1 cellular context compared by ENCODE assay signal in the genomic region with DNA sequence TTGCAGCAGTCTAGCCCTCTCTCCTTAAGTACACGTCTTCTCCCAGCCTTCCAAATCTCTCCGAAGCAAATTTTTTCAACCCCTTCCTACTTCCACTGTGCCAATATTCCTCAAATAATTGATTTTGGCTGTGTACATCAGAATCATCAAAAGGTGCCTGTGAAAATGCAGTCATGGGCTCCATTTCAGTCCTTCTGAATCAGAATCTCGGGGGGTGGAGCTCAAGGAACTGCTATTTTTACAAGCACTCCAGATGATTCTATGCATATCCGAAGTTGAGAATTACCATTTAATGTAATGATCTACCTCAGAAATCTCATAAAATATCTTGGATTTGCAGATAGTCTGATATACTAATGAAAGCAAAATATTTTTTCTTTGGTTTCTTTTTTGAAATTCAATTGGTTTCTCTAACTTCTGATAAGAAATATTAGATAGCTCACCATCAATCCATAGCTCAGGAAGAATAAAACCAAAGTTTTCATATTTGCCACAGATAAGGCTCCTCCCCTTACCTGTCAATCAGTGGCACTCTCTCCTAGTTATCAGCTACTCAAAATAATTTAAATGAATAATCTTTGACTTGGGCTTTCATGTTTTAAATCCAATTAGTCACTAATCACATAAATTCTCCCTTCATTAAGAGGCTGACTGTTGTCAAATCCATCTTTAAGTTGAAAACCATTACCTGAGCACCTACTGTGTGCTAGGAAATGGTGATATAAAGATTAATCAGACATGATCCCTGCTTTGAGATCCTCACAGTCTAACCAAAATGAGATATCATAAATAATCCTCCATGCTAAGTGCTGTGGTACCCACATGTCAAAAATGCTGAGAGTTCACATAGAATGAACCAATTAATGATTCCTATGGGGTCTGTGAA.
TF ChIP-seq lines count a peak whose summit lies in the region.

No MANE protein-coding gene starts in this region.

TF ChIP-seq in K562, 482 proteins besides CTCF, POLR2A, EP300 and RAD21:
- no peak for TF ChIP-seq CREB1 (IDR thresholded peaks at IDR 0.05)
- TF ChIP-seq CREB1 (CRISPR knock-in tag; IDR thresholded peaks at IDR 0.05): no peak
- no peak for TF ChIP-seq ZNF143 (CRISPR knock-in tag; IDR thresholded peaks at IDR 0.05)
- no peak for TF ChIP-seq ZBED1 (IDR thresholded peaks at IDR 0.05)
- TF ChIP-seq, protein P1, sequence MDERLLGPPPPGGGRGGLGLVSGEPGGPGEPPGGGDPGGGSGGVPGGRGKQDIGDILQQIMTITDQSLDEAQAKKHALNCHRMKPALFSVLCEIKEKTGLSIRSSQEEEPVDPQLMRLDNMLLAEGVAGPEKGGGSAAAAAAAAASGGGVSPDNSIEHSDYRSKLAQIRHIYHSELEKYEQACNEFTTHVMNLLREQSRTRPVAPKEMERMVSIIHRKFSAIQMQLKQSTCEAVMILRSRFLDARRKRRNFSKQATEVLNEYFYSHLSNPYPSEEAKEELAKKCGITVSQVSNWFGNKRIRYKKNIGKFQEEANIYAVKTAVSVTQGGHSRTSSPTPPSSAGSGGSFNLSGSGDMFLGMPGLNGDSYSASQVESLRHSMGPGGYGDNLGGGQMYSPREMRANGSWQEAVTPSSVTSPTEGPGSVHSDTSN (CRISPR knock-in tag; IDR thresholded peaks at IDR 0.05; ENCODE audit: low read depth): no peak
- TF ChIP-seq, protein P1 (tag; conservative IDR thresholded peaks at IDR 0.05; ENCODE audit: low read depth): 0 out of 2 replicates have a peak, but pooled peaks have one; percentile 44
- TF ChIP-seq ILK (tag; IDR thresholded peaks at IDR 0.05; ENCODE audit: borderline replicate concordance, low read depth): no peak
- no peak for TF ChIP-seq SRSF9 (IDR thresholded peaks at IDR 0.05; ENCODE audit: borderline replicate concordance, low read depth, low read length)
- no peak for TF ChIP-seq CC2D1A (IDR thresholded peaks at IDR 0.05)
- no peak for TF ChIP-seq SIN3B (IDR thresholded peaks at IDR 0.05; ENCODE audit: low read depth)
- TF ChIP-seq, protein P2, sequence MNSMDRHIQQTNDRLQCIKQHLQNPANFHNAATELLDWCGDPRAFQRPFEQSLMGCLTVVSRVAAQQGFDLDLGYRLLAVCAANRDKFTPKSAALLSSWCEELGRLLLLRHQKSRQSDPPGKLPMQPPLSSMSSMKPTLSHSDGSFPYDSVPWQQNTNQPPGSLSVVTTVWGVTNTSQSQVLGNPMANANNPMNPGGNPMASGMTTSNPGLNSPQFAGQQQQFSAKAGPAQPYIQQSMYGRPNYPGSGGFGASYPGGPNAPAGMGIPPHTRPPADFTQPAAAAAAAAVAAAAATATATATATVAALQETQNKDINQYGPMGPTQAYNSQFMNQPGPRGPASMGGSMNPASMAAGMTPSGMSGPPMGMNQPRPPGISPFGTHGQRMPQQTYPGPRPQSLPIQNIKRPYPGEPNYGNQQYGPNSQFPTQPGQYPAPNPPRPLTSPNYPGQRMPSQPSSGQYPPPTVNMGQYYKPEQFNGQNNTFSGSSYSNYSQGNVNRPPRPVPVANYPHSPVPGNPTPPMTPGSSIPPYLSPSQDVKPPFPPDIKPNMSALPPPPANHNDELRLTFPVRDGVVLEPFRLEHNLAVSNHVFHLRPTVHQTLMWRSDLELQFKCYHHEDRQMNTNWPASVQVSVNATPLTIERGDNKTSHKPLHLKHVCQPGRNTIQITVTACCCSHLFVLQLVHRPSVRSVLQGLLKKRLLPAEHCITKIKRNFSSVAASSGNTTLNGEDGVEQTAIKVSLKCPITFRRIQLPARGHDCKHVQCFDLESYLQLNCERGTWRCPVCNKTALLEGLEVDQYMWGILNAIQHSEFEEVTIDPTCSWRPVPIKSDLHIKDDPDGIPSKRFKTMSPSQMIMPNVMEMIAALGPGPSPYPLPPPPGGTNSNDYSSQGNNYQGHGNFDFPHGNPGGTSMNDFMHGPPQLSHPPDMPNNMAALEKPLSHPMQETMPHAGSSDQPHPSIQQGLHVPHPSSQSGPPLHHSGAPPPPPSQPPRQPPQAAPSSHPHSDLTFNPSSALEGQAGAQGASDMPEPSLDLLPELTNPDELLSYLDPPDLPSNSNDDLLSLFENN (IDR thresholded peaks at IDR 0.05; ENCODE audit: low read depth in 2 of 2, low read length in 2 of 2): no peak
- TF ChIP-seq HOXB6 (CRISPR knock-in tag; IDR thresholded peaks at IDR 0.05; ENCODE audit: borderline replicate concordance): no peak
- TF ChIP-seq ZKSCAN1 (IDR thresholded peaks at IDR 0.05; ENCODE audit: low read depth, low read length): peak; percentile 96
- no peak for TF ChIP-seq ETV6 (IDR thresholded peaks at IDR 0.05; ENCODE audit: borderline replicate concordance in 1 of 2, low read depth in 2 of 2, low read length in 1 of 2)
- TF ChIP-seq ETV6 (CRISPR knock-in tag; IDR thresholded peaks at IDR 0.05; ENCODE audit: borderline replicate concordance): no peak
- no peak for TF ChIP-seq ZBTB1 (CRISPR knock-in tag; IDR thresholded peaks at IDR 0.05; ENCODE audit: borderline replicate concordance, low read depth)
- no peak for TF ChIP-seq SAFB (IDR thresholded peaks at IDR 0.05; ENCODE audit: borderline replicate concordance, low read depth, low read length)
- no peak for TF ChIP-seq CBX5 (IDR thresholded peaks at IDR 0.05; ENCODE audit: borderline replicate concordance, low read depth)
- TF ChIP-seq MEIS2 (IDR thresholded peaks at IDR 0.05; ENCODE audit: partially characterized antibody): peak; percentile 22
- no peak for TF ChIP-seq KDM4B (IDR thresholded peaks at IDR 0.05; ENCODE audit: borderline replicate concordance in 2 of 2, low read depth in 1 of 2)
- no peak for TF ChIP-seq MEF2D (tag; conservative IDR thresholded peaks at IDR 0.05; ENCODE audit: low read depth)
- TF ChIP-seq PHF21A (IDR thresholded peaks at IDR 0.05; ENCODE audit: borderline replicate concordance, low read depth): no peak
- no peak for TF ChIP-seq HNRNPH1 (optimal IDR thresholded peaks at IDR 0.05; ENCODE audit: low read depth, low read length)
- TF ChIP-seq, protein P3, sequence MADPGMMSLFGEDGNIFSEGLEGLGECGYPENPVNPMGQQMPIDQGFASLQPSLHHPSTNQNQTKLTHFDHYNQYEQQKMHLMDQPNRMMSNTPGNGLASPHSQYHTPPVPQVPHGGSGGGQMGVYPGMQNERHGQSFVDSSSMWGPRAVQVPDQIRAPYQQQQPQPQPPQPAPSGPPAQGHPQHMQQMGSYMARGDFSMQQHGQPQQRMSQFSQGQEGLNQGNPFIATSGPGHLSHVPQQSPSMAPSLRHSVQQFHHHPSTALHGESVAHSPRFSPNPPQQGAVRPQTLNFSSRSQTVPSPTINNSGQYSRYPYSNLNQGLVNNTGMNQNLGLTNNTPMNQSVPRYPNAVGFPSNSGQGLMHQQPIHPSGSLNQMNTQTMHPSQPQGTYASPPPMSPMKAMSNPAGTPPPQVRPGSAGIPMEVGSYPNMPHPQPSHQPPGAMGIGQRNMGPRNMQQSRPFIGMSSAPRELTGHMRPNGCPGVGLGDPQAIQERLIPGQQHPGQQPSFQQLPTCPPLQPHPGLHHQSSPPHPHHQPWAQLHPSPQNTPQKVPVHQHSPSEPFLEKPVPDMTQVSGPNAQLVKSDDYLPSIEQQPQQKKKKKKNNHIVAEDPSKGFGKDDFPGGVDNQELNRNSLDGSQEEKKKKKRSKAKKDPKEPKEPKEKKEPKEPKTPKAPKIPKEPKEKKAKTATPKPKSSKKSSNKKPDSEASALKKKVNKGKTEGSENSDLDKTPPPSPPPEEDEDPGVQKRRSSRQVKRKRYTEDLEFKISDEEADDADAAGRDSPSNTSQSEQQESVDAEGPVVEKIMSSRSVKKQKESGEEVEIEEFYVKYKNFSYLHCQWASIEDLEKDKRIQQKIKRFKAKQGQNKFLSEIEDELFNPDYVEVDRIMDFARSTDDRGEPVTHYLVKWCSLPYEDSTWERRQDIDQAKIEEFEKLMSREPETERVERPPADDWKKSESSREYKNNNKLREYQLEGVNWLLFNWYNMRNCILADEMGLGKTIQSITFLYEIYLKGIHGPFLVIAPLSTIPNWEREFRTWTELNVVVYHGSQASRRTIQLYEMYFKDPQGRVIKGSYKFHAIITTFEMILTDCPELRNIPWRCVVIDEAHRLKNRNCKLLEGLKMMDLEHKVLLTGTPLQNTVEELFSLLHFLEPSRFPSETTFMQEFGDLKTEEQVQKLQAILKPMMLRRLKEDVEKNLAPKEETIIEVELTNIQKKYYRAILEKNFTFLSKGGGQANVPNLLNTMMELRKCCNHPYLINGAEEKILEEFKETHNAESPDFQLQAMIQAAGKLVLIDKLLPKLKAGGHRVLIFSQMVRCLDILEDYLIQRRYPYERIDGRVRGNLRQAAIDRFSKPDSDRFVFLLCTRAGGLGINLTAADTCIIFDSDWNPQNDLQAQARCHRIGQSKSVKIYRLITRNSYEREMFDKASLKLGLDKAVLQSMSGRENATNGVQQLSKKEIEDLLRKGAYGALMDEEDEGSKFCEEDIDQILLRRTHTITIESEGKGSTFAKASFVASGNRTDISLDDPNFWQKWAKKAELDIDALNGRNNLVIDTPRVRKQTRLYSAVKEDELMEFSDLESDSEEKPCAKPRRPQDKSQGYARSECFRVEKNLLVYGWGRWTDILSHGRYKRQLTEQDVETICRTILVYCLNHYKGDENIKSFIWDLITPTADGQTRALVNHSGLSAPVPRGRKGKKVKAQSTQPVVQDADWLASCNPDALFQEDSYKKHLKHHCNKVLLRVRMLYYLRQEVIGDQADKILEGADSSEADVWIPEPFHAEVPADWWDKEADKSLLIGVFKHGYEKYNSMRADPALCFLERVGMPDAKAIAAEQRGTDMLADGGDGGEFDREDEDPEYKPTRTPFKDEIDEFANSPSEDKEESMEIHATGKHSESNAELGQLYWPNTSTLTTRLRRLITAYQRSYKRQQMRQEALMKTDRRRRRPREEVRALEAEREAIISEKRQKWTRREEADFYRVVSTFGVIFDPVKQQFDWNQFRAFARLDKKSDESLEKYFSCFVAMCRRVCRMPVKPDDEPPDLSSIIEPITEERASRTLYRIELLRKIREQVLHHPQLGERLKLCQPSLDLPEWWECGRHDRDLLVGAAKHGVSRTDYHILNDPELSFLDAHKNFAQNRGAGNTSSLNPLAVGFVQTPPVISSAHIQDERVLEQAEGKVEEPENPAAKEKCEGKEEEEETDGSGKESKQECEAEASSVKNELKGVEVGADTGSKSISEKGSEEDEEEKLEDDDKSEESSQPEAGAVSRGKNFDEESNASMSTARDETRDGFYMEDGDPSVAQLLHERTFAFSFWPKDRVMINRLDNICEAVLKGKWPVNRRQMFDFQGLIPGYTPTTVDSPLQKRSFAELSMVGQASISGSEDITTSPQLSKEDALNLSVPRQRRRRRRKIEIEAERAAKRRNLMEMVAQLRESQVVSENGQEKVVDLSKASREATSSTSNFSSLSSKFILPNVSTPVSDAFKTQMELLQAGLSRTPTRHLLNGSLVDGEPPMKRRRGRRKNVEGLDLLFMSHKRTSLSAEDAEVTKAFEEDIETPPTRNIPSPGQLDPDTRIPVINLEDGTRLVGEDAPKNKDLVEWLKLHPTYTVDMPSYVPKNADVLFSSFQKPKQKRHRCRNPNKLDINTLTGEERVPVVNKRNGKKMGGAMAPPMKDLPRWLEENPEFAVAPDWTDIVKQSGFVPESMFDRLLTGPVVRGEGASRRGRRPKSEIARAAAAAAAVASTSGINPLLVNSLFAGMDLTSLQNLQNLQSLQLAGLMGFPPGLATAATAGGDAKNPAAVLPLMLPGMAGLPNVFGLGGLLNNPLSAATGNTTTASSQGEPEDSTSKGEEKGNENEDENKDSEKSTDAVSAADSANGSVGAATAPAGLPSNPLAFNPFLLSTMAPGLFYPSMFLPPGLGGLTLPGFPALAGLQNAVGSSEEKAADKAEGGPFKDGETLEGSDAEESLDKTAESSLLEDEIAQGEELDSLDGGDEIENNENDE (IDR thresholded peaks at IDR 0.05; ENCODE audit: low read depth, low read length): no peak
- TF ChIP-seq, protein P4, sequence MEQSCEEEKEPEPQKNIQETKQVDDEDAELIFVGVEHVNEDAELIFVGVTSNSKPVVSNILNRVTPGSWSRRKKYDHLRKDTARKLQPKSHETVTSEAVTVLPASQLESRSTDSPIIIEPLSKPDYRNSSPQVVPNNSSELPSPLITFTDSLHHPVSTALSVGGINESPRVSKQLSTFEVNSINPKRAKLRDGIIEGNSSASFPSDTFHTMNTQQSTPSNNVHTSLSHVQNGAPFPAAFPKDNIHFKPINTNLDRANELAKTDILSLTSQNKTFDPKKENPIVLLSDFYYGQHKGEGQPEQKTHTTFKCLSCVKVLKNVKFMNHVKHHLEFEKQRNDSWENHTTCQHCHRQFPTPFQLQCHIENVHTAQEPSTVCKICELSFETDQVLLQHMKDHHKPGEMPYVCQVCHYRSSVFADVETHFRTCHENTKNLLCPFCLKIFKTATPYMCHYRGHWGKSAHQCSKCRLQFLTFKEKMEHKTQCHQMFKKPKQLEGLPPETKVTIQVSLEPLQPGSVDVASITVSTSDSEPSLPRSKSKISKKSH (CRISPR knock-in tag; IDR thresholded peaks at IDR 0.05): no peak
- no peak for TF ChIP-seq BACH1 (tag; IDR thresholded peaks at IDR 0.05)
- no peak for TF ChIP-seq KLF16 (IDR thresholded peaks at IDR 0.05)
- TF ChIP-seq, protein P5, sequence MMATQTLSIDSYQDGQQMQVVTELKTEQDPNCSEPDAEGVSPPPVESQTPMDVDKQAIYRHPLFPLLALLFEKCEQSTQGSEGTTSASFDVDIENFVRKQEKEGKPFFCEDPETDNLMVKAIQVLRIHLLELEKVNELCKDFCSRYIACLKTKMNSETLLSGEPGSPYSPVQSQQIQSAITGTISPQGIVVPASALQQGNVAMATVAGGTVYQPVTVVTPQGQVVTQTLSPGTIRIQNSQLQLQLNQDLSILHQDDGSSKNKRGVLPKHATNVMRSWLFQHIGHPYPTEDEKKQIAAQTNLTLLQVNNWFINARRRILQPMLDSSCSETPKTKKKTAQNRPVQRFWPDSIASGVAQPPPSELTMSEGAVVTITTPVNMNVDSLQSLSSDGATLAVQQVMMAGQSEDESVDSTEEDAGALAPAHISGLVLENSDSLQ (IDR thresholded peaks at IDR 0.05): peak; percentile 91
- TF ChIP-seq DDX20 (tag; IDR thresholded peaks at IDR 0.05; ENCODE audit: low read depth): 0 out of 2 replicates have a peak, but pooled peaks have one; percentile 2
TF ChIP-seq in K562: peak in this region for 5.
